Comparison of ENCODE assay signal across 8 cellular contexts in the genomic region with DNA sequence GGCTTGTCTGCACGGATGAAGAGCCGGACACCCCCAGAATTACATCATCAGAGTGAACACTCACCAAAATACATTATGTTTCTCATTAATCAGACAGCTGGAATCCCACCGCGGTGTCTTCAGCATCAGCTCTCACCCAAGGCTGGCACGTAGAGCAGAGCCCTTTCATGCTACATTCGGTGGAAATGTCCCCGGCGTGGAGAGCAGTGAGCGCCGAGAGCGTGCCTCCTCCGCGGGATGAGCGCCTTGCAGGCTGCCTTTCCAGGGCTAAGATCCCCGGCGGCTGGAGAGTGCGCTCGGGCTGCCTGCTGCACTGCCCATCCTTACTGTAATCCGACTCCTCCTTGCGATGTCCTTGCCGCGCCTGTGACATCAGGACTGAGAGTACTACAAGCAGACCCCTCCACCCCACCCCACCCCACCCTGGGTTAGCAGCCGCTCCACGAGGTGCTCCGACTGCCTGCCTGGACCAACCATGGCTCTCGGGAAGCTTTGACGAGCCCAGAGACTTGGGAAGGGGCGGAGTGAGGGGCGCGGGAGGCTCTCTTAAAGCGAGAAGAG. TPM values are rescaled to one million over a fixed set of nuclear protein-coding genes. Genes with fewer than 3 reads are reported as not detected.
A peak's percentile ranks its signal among the peaks of the same experiment; 100 is the strongest.
DNase-seq lines count a peak whose midpoint lies in the region; ATAC-seq and TF ChIP-seq lines count a peak whose summit lies in the region.

A gene with protein sequence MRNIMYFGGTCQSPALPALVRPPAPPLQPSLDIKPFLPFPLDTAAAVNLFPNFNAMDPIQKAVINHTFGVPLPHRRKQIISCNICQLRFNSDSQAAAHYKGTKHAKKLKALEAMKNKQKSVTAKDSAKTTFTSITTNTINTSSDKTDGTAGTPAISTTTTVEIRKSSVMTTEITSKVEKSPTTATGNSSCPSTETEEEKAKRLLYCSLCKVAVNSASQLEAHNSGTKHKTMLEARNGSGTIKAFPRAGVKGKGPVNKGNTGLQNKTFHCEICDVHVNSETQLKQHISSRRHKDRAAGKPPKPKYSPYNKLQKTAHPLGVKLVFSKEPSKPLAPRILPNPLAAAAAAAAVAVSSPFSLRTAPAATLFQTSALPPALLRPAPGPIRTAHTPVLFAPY (minus strand): TSS at position 380 of the 561 bp plus-strand sequence. CDS start 294 bp downstream, at position 86.

- no peak within 1 kb of the TSS for H3K27ac Mint-ChIP-seq in activated naive CD4-positive, alpha-beta T cell treated with anti-CD3 and anti-CD28 coated beads for 36 hours

- no peaks in the 10 kb centered on the region for H3K36me3 ChIP-seq in left lung
- no peaks in the 10 kb centered on the region for H3K36me3 ChIP-seq in thoracic aorta

- no peaks in the 10 kb centered on the region for H3K36me3 Mint-ChIP-seq in activated naive CD4-positive, alpha-beta T cell treated with anti-CD3 and anti-CD28 coated beads for 36 hours (ENCODE audit: low read depth)

- H3K4me1 Mint-ChIP-seq in activated naive CD4-positive, alpha-beta T cell treated with anti-CD3 and anti-CD28 coated beads for 36 hours (ENCODE audit: low read depth) = no peaks in the 10 kb centered on the region

- TF ChIP-seq CTCF in dorsolateral prefrontal cortex (IDR thresholded peaks at IDR 0.05 in 54 of 56, conservative IDR thresholded peaks at IDR 0.05 in 2 of 56; ENCODE audit: low read depth in 1 of 56, partially characterized antibody in 56 of 56) = no peak
- TF ChIP-seq CTCF in left lung (IDR thresholded peaks at IDR 0.05) = no peak
- no peak for TF ChIP-seq CTCF in thoracic aorta (IDR thresholded peaks at IDR 0.05)

- H3K27ac ChIP-seq in dorsolateral prefrontal cortex (peak within 1 kb of the TSS in 41 of 59 donors; percentile 2 to 83 (median 46)), left lung (no peak within 1 kb of the TSS), thoracic aorta (peak within 1 kb of the TSS; percentile 73 to 85)

- peaks cover 0 to 30% (median 0%) of the 10 kb centered on the region in 45 donors for H3K27me3 ChIP-seq in dorsolateral prefrontal cortex
- peaks cover 0 to 41% of the 10 kb centered on the region in 2 donors for H3K27me3 ChIP-seq in left lung
- H3K27me3 ChIP-seq in thoracic aorta (replicated peaks; ENCODE audit: insufficient read depth) = no peaks in the 10 kb centered on the region

- H3K4me3 ChIP-seq in dorsolateral prefrontal cortex = peak within 1 kb of the TSS; percentile 25 to 73 (median 58)
- peak within 1 kb of the TSS in 1 of 2 donors; percentile 3 for H3K4me3 ChIP-seq in left lung
- peak within 1 kb of the TSS; percentile 80 for H3K4me3 ChIP-seq in thoracic aorta

- CTCF ChIA-PET in activated naive CD4-positive, alpha-beta T cell treated with anti-CD3 and anti-CD28 coated beads for 36 hours (lab: Charles Lee) = no interaction called here

- H3K4me1 ChIP-seq in left lung (no peaks in the 10 kb centered on the region), thoracic aorta (ENCODE audit: control insufficient read depth in 1 of 2, low read depth in 2 of 2) (peaks cover 3 to 7% of the 10 kb centered on the region in 2 donors)

- no peaks in the 10 kb centered on the region for H3K9me3 ChIP-seq in left lung
- H3K9me3 ChIP-seq in thoracic aorta = no peaks in the 10 kb centered on the region

- H3K9me3 Mint-ChIP-seq in activated naive CD4-positive, alpha-beta T cell treated with anti-CD3 and anti-CD28 coated beads for 36 hours = peaks cover 4% of the 10 kb centered on the region

- intact Hi-C loops in dorsolateral prefrontal cortex (cut with DNase I) = no loop called here
- intact Hi-C loops in left lung (cut with DNase I) = loop anchor here in 1 of 2 donors (10.0 kb wide), 1 partner anchor 144 kb away; no protein-coding TSS in a partner anchor
- intact Hi-C loops in activated naive CD4-positive, alpha-beta T cell treated with anti-CD3 and anti-CD28 coated beads for 36 hours (cut with micrococcal nuclease) = no loop called here

- DNase-seq in NCI-H2171 treated with DMSO at 0.1 percent for 48 hours (lab: John Stamatoyannopoulos, UW) (peak; percentile 46), dorsolateral prefrontal cortex (peak; percentile 29 to 74 (median 61)), left lung (peak; percentile 34 to 59), thoracic aorta (ENCODE audit: low spot score) (peak; percentile 15), germinal center (ENCODE audit: low spot score) (no peak)
- no peak for DNase-seq in activated naive CD4-positive, alpha-beta T cell treated with anti-CD3 and anti-CD28 coated beads for 36 hours

- H3K4me3 Mint-ChIP-seq in activated naive CD4-positive, alpha-beta T cell treated with anti-CD3 and anti-CD28 coated beads for 36 hours = no peak within 1 kb of the TSS

- peaks cover 18% of the 10 kb centered on the region for H3K27me3 Mint-ChIP-seq in activated naive CD4-positive, alpha-beta T cell treated with anti-CD3 and anti-CD28 coated beads for 36 hours (ENCODE audit: low read depth)

- peak; percentile 74 for ATAC-seq in left lung
- ATAC-seq in thoracic aorta (ENCODE audit: insufficient number of reproducible peaks, low FRiP score, low read depth) = no peak
- no peak for ATAC-seq in GM21447 (IDR thresholded peaks at IDR 0.05; ENCODE audit: unreplicated experiment)
- no peak for ATAC-seq in GM19397 (IDR thresholded peaks at IDR 0.05; ENCODE audit: unreplicated experiment)

RNA-seq across cellular contexts. Expression of the gene that starts here (rescaled TPM):
- total RNA-seq in dorsolateral prefrontal cortex = 10 to 100 TPM; 10.4 to 66.1 (median 32.9) TPM
- total RNA-seq in left lung = 1 to 10 TPM; 1.6 to 3.0 TPM
- total RNA-seq in thoracic aorta = 10 to 100 TPM; 15.8 to 81.3 TPM
- total RNA-seq in activated naive CD4-positive, alpha-beta T cell treated with anti-CD3 and anti-CD28 coated beads for 36 hours = not detected

Comparison
In these comparisons a context has a peak if more than half of its experiments do, and no peak if none do; other contexts are left out.
1. DNase-seq: peak in NCI-H2171 treated with DMSO at 0.1 percent for 48 hours (single experiment), dorsolateral prefrontal cortex (10 of 10), left lung (2 of 2) and thoracic aorta (single experiment); none in activated naive CD4-positive, alpha-beta T cell treated with anti-CD3 and anti-CD28 coated beads for 36 hours (single experiment) and germinal center (single experiment).
2. H3K27ac ChIP-seq: peak in dorsolateral prefrontal cortex (41 of 59) and thoracic aorta (2 of 2); none in left lung (0 of 2).